In the genomic region with DNA sequence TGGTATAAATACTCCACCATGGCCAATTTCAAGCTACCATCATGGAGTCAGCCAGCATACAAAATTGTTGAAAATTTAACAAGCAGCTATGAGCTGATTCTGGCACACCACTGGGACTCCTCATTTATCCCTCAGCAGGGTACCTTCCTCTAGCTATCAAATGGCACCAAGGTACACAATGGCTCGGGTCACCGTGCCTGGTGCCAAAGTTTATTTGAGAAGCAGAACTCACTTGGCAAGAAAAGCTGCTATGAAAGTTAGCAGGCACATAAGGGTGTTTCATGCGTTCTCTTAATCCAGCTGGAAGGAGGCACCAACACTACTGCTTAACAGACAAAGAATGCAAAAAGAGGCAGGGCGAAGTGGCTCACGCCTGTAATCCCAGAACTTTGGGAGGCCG, we compare ENCODE assay signal across 15 cellular contexts. TPM values are rescaled to one million over a fixed set of nuclear protein-coding genes. Genes with fewer than 3 reads are reported as not detected.
DNase-seq lines count a peak whose midpoint lies in the region; ATAC-seq and TF ChIP-seq lines count a peak whose summit lies in the region.
"Had no signal": no experiment of that assay in that cellular context is flagged by ENCODE, and none has a peak within 500 bp of the region (broad histone marks: within the 10 kb centered on the region; RNA-seq: fewer than 3 reads in every experiment).

No MANE protein-coding gene starts in this region.

- H3K27me3 Mint-ChIP-seq in activated CD4-positive, alpha-beta T cell treated with anti-CD3 and anti-CD28 coated beads, Interleukin-2, amount 10 ng/mL, durations not matched to agents 7 days and 5 days, result no peaks in the 10 kb centered on the region
- H3K27me3 Mint-ChIP-seq in GM23338 (ENCODE audit: insufficient read depth, low read depth, poor library complexity), result no peaks in the 10 kb centered on the region

- H2AFZ ChIP-seq in GM23338 (peak overlapping the region; percentile 69), neuronal stem cell (ENCODE audit: low read length) (no peak overlapping the region)
- H2AFZ ChIP-seq: parathyroid adenoma had no signal

- no peaks in the 10 kb centered on the region for H4K20me1 ChIP-seq in GM23338 (replicated peaks; ENCODE audit: insufficient read depth)

- H3K9me2 ChIP-seq in GM23338 (ENCODE audit: insufficient read depth), result no peaks in the 10 kb centered on the region

- H3K4me3 ChIP-seq in GM23338 (no peak overlapping the region), neuronal stem cell (ENCODE audit: low read length in 2 of 2) (no peak overlapping the region)
- H3K4me3 ChIP-seq: coronary artery had no signal

- no peak overlapping the region for H4K91ac ChIP-seq in neuronal stem cell (ENCODE audit: low read depth, low read length, poor library complexity)

- no peak overlapping the region for H3K9ac ChIP-seq in neuronal stem cell (ENCODE audit: low read depth, low read length, poor library complexity)
- H3K9ac ChIP-seq: parathyroid adenoma had no signal

- no peak overlapping the region for H3K27ac ChIP-seq in GM23338 (ENCODE audit: low read depth)
- peak overlapping the region; percentile 77 for H3K27ac ChIP-seq in VCaP
- H3K27ac ChIP-seq in neuronal stem cell (replicated peaks; ENCODE audit: low read length), result no peak overlapping the region
- H3K27ac ChIP-seq: coronary artery, parathyroid adenoma had no signal

- WGBS in neuronal stem cell (ENCODE audit: extremely low coverage in 2 of 2, insufficient read length in 2 of 2, insufficient replicate concordance in 1 of 2), 2 donors, result no CpG with 5 or more reads among the region's 6 CpGs

- peak overlapping the region; percentile 49 for H2BK15ac ChIP-seq in neuronal stem cell (ENCODE audit: low read length)

- H3K9me3 ChIP-seq in neuronal stem cell (replicated peaks in 1 of 2; ENCODE audit: control insufficient read depth in 2 of 2, insufficient read depth in 1 of 2, low read depth in 1 of 2, low read length in 2 of 2), result no peaks in the 10 kb centered on the region

- ATAC-seq in GM23338 (no peak), HG03342 (IDR thresholded peaks at IDR 0.05; ENCODE audit: unreplicated experiment) (no peak)

- H3K18ac ChIP-seq in neuronal stem cell (ENCODE audit: low read length), result peak overlapping the region; percentile 71

- H3K4ac ChIP-seq in neuronal stem cell (ENCODE audit: low read length), result peak overlapping the region; percentile 53

- H3K4me1 ChIP-seq in GM23338 (ENCODE audit: insufficient read depth), result no peaks in the 10 kb centered on the region
- H3K4me1 ChIP-seq in neuronal stem cell (ENCODE audit: control insufficient read depth in 2 of 2, insufficient read depth in 1 of 2, low read depth in 1 of 2, low read length in 2 of 2), result peaks cover 0 to 3% of the 10 kb centered on the region in 2 donors
- H3K4me1 ChIP-seq: parathyroid adenoma had no signal

- peaks cover 53% of the 10 kb centered on the region for H3K36me3 Mint-ChIP-seq in activated CD4-positive, alpha-beta T cell treated with anti-CD3 and anti-CD28 coated beads, Interleukin-2, amount 10 ng/mL, durations not matched to agents 7 days and 5 days (ENCODE audit: low read depth)
- H3K36me3 Mint-ChIP-seq in GM23338 (ENCODE audit: low read depth), result no peaks in the 10 kb centered on the region

- H3K14ac ChIP-seq in neuronal stem cell (ENCODE audit: low read length), result no peak overlapping the region

- H3K9me3 Mint-ChIP-seq in activated CD4-positive, alpha-beta T cell treated with anti-CD3 and anti-CD28 coated beads, Interleukin-2, amount 10 ng/mL, durations not matched to agents 7 days and 5 days, result peaks cover 6% of the 10 kb centered on the region
- H3K9me3 Mint-ChIP-seq in GM23338, result no peaks in the 10 kb centered on the region

- H2AK5ac ChIP-seq in neuronal stem cell (ENCODE audit: low read depth, low read length), result no peak overlapping the region

- no peaks in the 10 kb centered on the region for H3K79me2 ChIP-seq in GM23338 (replicated peaks; ENCODE audit: insufficient read depth)
- H3K79me2 ChIP-seq: parathyroid adenoma had no signal

- no peaks in the 10 kb centered on the region for H3K79me1 ChIP-seq in neuronal stem cell (ENCODE audit: low read depth, low read length)

- H3K36me3 ChIP-seq in GM23338 (ENCODE audit: insufficient read depth), result no peaks in the 10 kb centered on the region
- H3K36me3 ChIP-seq in neuronal stem cell (replicated peaks in 1 of 2; ENCODE audit: control insufficient read depth in 2 of 2, insufficient read depth in 2 of 2, low read length in 2 of 2), result no peaks in the 10 kb centered on the region

- no peak overlapping the region for H2BK5ac ChIP-seq in neuronal stem cell (ENCODE audit: low read length)

- no peak overlapping the region for H3K4me3 Mint-ChIP-seq in activated CD4-positive, alpha-beta T cell treated with anti-CD3 and anti-CD28 coated beads, Interleukin-2, amount 10 ng/mL, durations not matched to agents 7 days and 5 days
- H3K4me3 Mint-ChIP-seq in GM23338, result no peak overlapping the region

- no peak overlapping the region for H2BK120ac ChIP-seq in neuronal stem cell (ENCODE audit: low read depth, low read length)

- POLR2A ChIA-PET in activated CD4-positive, alpha-beta T cell treated with anti-CD3 and anti-CD28 coated beads, Interleukin-2, amount 10 ng/mL, durations not matched to agents 7 days and 5 days (lab: Charles Lee), result no interaction called here

- H3K27me3 ChIP-seq in GM23338 (ENCODE audit: insufficient read depth), result no peaks in the 10 kb centered on the region
- peaks cover 0 to 57% (median 0%) of the 10 kb centered on the region in 3 experiments for H3K27me3 ChIP-seq in neuronal stem cell (ENCODE audit: control insufficient read depth in 3 of 3, insufficient read depth in 3 of 3, low read depth in 1 of 3, low read length in 3 of 3)

- H3K4me2 ChIP-seq in GM23338 (no peak overlapping the region), neuronal stem cell (ENCODE audit: insufficient read depth, low read length, poor library complexity, severe bottlenecking) (no peak overlapping the region)

- no peak overlapping the region for H2BK12ac ChIP-seq in neuronal stem cell (ENCODE audit: low read length)

- no peak overlapping the region for H3K23ac ChIP-seq in neuronal stem cell (ENCODE audit: low read depth, low read length, poor library complexity)

- TF ChIP-seq CTCF in GM23338 (conservative IDR thresholded peaks at IDR 0.05; ENCODE audit: low read depth in 2 of 2) (no peak), VCaP (conservative IDR thresholded peaks at IDR 0.05) (no peak)

- H3K27ac Mint-ChIP-seq in activated CD4-positive, alpha-beta T cell treated with anti-CD3 and anti-CD28 coated beads, Interleukin-2, amount 10 ng/mL, durations not matched to agents 7 days and 5 days, result peak overlapping the region; percentile 65
- H3K27ac Mint-ChIP-seq in GM23338, result no peak overlapping the region

- peaks cover 61% of the 10 kb centered on the region for H3K4me1 Mint-ChIP-seq in activated CD4-positive, alpha-beta T cell treated with anti-CD3 and anti-CD28 coated beads, Interleukin-2, amount 10 ng/mL, durations not matched to agents 7 days and 5 days
- H3K4me1 Mint-ChIP-seq in GM23338, result peaks cover 7% of the 10 kb centered on the region

- H3F3A ChIP-seq in GM23338 (replicated peaks; ENCODE audit: low read depth), result no peaks in the 10 kb centered on the region

- no peak for DNase-seq in activated CD4-positive, alpha-beta T cell treated with anti-CD3 and anti-CD28 coated beads, Interleukin-2, amount 10 ng/mL, durations not matched to agents 7 days and 5 days
- no peak for DNase-seq in activated CD4-positive, alpha-beta T cell treated with anti-CD3 and anti-CD28 coated beads, Interleukin-2, amount 50 U/mL, for 4 hours
- no peak for DNase-seq in GM23338 (ENCODE audit: low spot score)
- DNase-seq in neuronal stem cell (ENCODE audit: low spot score), result no peak
- no peak for DNase-seq in ureter (ENCODE audit: low spot score)
- DNase-seq in RPMI8226, result no peak
- DNase-seq: GOT3; Kasumi-1; midbrain; NCI-H2029; stimulated activated CD4-positive, alpha-beta T cell treated with anti-CD3 and anti-CD28 coated beads, Interleukin-15, amount 100 ng/mL, for 24 hours had no signal

- CTCF ChIA-PET in activated CD4-positive, alpha-beta T cell treated with anti-CD3 and anti-CD28 coated beads, Interleukin-2, amount 10 ng/mL, durations not matched to agents 7 days and 5 days (lab: Charles Lee), result interaction anchor here (0.6 to 1.8 kb wide), 9 partner anchors 7 to 208 kb away, joined by 3 to 8 read pairs (median 3); no protein-coding TSS in a partner anchor

- H4K8ac ChIP-seq in neuronal stem cell (ENCODE audit: low read depth, low read length), result no peak overlapping the region

TF ChIP-seq in GM23338, 12 proteins besides CTCF, POLR2A, EP300 and RAD21 (continues in another document):
- TF ChIP-seq STAT1 (IDR thresholded peaks at IDR 0.05; ENCODE audit: unreplicated experiment), result no peak
- TF ChIP-seq, protein P1, sequence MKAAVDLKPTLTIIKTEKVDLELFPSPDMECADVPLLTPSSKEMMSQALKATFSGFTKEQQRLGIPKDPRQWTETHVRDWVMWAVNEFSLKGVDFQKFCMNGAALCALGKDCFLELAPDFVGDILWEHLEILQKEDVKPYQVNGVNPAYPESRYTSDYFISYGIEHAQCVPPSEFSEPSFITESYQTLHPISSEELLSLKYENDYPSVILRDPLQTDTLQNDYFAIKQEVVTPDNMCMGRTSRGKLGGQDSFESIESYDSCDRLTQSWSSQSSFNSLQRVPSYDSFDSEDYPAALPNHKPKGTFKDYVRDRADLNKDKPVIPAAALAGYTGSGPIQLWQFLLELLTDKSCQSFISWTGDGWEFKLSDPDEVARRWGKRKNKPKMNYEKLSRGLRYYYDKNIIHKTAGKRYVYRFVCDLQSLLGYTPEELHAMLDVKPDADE (IDR thresholded peaks at IDR 0.05), result no peak
- no peak for TF ChIP-seq CREB1 (CRISPR knock-in tag; IDR thresholded peaks at IDR 0.05; ENCODE audit: low read depth)

RNA-seq across cellular contexts. Expression of a gene that starts 51.6 kb away (rescaled TPM):
- 10 to 100 TPM; 33.1 to 39.8 TPM for total RNA-seq in activated CD4-positive, alpha-beta T cell treated with anti-CD3 and anti-CD28 coated beads, Interleukin-2, amount 10 ng/mL, durations not matched to agents 7 days and 5 days
- 0.76 and 1.4 TPM in 2 replicates for total RNA-seq in GM23338 (2014; rRNA removed; shearing (Covaris generic))
- 0.05 and 0.11 TPM in 2 replicates for polyA plus RNA-seq in GM23338 (2016; fragmentation: Nextera tagmentation; extraction: Ambion mirVana)
- polyA plus RNA-seq in neuronal stem cell (2013, experiment 1 of 2), result 0.01 TPM
- polyA plus RNA-seq in neuronal stem cell (2013, experiment 2 of 2), result not detected
- total RNA-seq in ureter, result 24.3 TPM

RNA-seq across cellular contexts. Expression of a gene that starts 55.5 kb away (rescaled TPM):
- not detected for total RNA-seq in activated CD4-positive, alpha-beta T cell treated with anti-CD3 and anti-CD28 coated beads, Interleukin-2, amount 10 ng/mL, durations not matched to agents 7 days and 5 days
- not detected in 2 replicates for total RNA-seq in GM23338 (2014; rRNA removed; shearing (Covaris generic))
- 0.28 TPM in 1 of 2 replicates, not detected in the other for polyA plus RNA-seq in GM23338 (2016; fragmentation: Nextera tagmentation; extraction: Ambion mirVana)
- not detected for polyA plus RNA-seq in neuronal stem cell (2013, experiment 1 of 2)
- not detected for polyA plus RNA-seq in neuronal stem cell (2013, experiment 2 of 2)
- total RNA-seq in ureter, result not detected

Comparison
In these comparisons a context has a peak if more than half of its experiments do, and no peak if none do; other contexts are left out.
1. RNA of a gene that starts 51.6 kb away (total RNA-seq): 33.1 to 39.8 TPM in activated CD4-positive, alpha-beta T cell treated with anti-CD3 and anti-CD28 coated beads, Interleukin-2, amount 10 ng/mL, durations not matched to agents 7 days and 5 days and 24.3 TPM in ureter (single experiment); 0.76 to 1.4 TPM in GM23338; every median in the first group is over 10 times any median in the second.